In the genomic region with DNA sequence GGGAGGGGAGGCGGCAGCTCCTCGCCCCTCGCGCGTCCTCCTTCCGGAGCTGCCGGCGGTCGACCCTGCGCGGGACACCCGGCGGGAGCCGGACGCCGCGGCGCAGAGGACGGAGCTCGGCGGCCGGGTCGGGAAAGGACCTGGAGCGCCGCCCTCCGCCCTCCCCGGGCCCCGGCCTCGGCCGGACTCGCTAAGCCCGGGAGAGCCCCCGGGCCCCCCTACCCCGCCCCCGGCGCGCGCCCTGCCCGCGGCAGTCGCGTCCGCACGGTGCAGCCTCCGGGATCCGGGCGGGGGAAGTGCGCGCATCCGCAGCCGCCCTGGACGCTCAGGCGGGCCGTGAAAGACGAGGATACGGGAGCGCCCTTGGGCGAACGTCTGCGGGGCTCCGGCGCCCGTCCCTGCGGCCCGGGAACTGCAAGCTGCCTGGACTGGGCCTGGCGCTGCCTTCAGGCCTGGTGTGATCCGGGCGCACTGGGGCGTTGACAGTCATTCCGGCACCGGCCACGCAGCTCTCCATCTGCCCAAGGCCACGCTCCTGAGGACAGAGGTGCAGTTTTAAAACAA, we compare ENCODE assay signal across 1 cellular context.
TF ChIP-seq lines count a peak whose summit lies in the region.

No MANE protein-coding gene starts in this region.

TF ChIP-seq in GM23338, 12 proteins besides CTCF, POLR2A, EP300 and RAD21 (continued from another document):
- TF ChIP-seq REST (IDR thresholded peaks at IDR 0.05; ENCODE audit: unreplicated experiment) (no peak), JUNB (IDR thresholded peaks at IDR 0.05; ENCODE audit: unreplicated experiment) (no peak), EZH2 (IDR thresholded peaks at IDR 0.05; ENCODE audit: low read depth, unreplicated experiment) (no peak), EZH2phosphoT487 (IDR thresholded peaks at IDR 0.05; ENCODE audit: unreplicated experiment) (no peak), NANOG (IDR thresholded peaks at IDR 0.05; ENCODE audit: borderline replicate concordance) (no peak), STAT1 (IDR thresholded peaks at IDR 0.05; ENCODE audit: unreplicated experiment) (no peak), CREB1 (CRISPR knock-in tag; IDR thresholded peaks at IDR 0.05; ENCODE audit: low read depth) (no peak)
TF ChIP-seq in GM23338: peak in this region for 0.
